ENCODE assay signal across 8 cellular contexts in genomic region chr3:49553690-49554634, GRCh38. TPM values are rescaled to one million over a fixed set of nuclear protein-coding genes. Genes with fewer than 3 reads are reported as not detected.
DNase-seq lines count a peak whose midpoint lies in the region; ATAC-seq and TF ChIP-seq lines count a peak whose summit lies in the region.

Gene BSN (plus strand): TSS chr3:49554477. CDS start chr3:49554603, 126 bp downstream.

- peak within 1 kb of the TSS; percentile 52 for H3K14ac ChIP-seq in trophoblast cell (ENCODE audit: low read length)

- no peaks in the 10 kb centered on the region for H3F3A ChIP-seq in SU-DHL-6 (ENCODE audit: insufficient read depth)

- intact Hi-C loops in Right ventricle myocardium superior (cut with DNase I) (no loop called here), tibial artery (cut with DNase I; ENCODE audit: low total_unique reads) (no loop called here)

- H3K4me1 ChIP-seq in trophoblast cell (ENCODE audit: control insufficient read depth in 1 of 2, insufficient read depth in 2 of 2, low read length in 2 of 2) (peaks cover 8 to 10% of the 10 kb centered on the region in 2 experiments), tibial artery (peaks cover 3 to 19% (median 17%) of the 10 kb centered on the region in 4 donors)

- H2BK5ac ChIP-seq in trophoblast cell (ENCODE audit: low read depth, low read length, poor library complexity): peak within 1 kb of the TSS; percentile 28

- no peak for TF ChIP-seq CTCF in SU-DHL-6 (IDR thresholded peaks at IDR 0.05; ENCODE audit: insufficient read depth, low read length, poor library complexity, severe bottlenecking)
- no peak for TF ChIP-seq CTCF in tibial artery (IDR thresholded peaks at IDR 0.05)

- peaks cover 7% of the 10 kb centered on the region for H3K79me1 ChIP-seq in trophoblast cell (ENCODE audit: low read length)

- H3K36me3 ChIP-seq in SU-DHL-6 (ENCODE audit: low read length) (no peaks in the 10 kb centered on the region), trophoblast cell (ENCODE audit: control insufficient read depth in 1 of 2, insufficient read depth in 2 of 2, low read length in 2 of 2) (no peaks in the 10 kb centered on the region), tibial artery (no peaks in the 10 kb centered on the region)

- peak within 1 kb of the TSS; percentile 9 for H3K4ac ChIP-seq in trophoblast cell (ENCODE audit: low read depth, low read length)

- H3K9ac ChIP-seq in SU-DHL-6 (ENCODE audit: low read length): peak within 1 kb of the TSS; percentile 79
- peak within 1 kb of the TSS; percentile 50 for H3K9ac ChIP-seq in trophoblast cell (ENCODE audit: low read length)

- H3K9me2 ChIP-seq in SU-DHL-6 (replicated peaks; ENCODE audit: insufficient read depth, low read length): no peaks in the 10 kb centered on the region

- no peaks in the 10 kb centered on the region for H3K9me3 ChIP-seq in SU-DHL-6 (ENCODE audit: insufficient read depth, low read length)
- H3K9me3 ChIP-seq in trophoblast cell (ENCODE audit: insufficient read depth, low read depth, low read length): no peaks in the 10 kb centered on the region
- no peaks in the 10 kb centered on the region for H3K9me3 ChIP-seq in tibial artery

- H3K23ac ChIP-seq in trophoblast cell (ENCODE audit: low read length): no peak within 1 kb of the TSS

- H4K12ac ChIP-seq in trophoblast cell (ENCODE audit: low read depth, low read length): peak within 1 kb of the TSS; percentile 65

- H3K4me2 ChIP-seq in SU-DHL-6 (ENCODE audit: low read depth, low read length, poor library complexity, severe bottlenecking): peak within 1 kb of the TSS; percentile 76
- H3K4me2 ChIP-seq in trophoblast cell (ENCODE audit: low read length): peak within 1 kb of the TSS; percentile 85

- ATAC-seq in HG02610 (IDR thresholded peaks at IDR 0.05; ENCODE audit: unreplicated experiment): peak; percentile 67
- peak; percentile 98 for ATAC-seq in Right ventricle myocardium superior (ENCODE audit: poor library complexity)

- H2BK12ac ChIP-seq in trophoblast cell (ENCODE audit: low read length): no peak within 1 kb of the TSS

- peak within 1 kb of the TSS; percentile 6 for H2BK120ac ChIP-seq in trophoblast cell (ENCODE audit: insufficient read depth, low read length, poor library complexity)

- peak within 1 kb of the TSS; percentile 55 for H3K18ac ChIP-seq in trophoblast cell (ENCODE audit: low read length)

- no peak within 1 kb of the TSS for H2AK5ac ChIP-seq in trophoblast cell (ENCODE audit: low read length)

- H3K27me3 ChIP-seq in SU-DHL-6 (ENCODE audit: low read length) (no peaks in the 10 kb centered on the region), trophoblast cell (ENCODE audit: insufficient read depth, low read length) (peaks cover 6% of the 10 kb centered on the region), tibial artery (no peaks in the 10 kb centered on the region)

- WGBS in trophoblast cell (ENCODE audit: extremely low coverage, insufficient coverage, insufficient read length): no CpG with 5 or more reads among the region's 77 CpGs

- H3K27ac ChIP-seq in SU-DHL-6 (ENCODE audit: low read depth, low read length) (no peak within 1 kb of the TSS), trophoblast cell (ENCODE audit: low read depth, low read length) (no peak within 1 kb of the TSS), tibial artery (peak within 1 kb of the TSS; percentile 54 to 58)

- H3K79me2 ChIP-seq in SU-DHL-6 (ENCODE audit: insufficient read depth, low read length) (no peaks in the 10 kb centered on the region), trophoblast cell (ENCODE audit: control insufficient read depth, insufficient read depth, low read length, poor library complexity) (peaks cover 3% of the 10 kb centered on the region)

- H4K20me1 ChIP-seq in SU-DHL-6 (ENCODE audit: low read depth, low read length): no peaks in the 10 kb centered on the region

- H4K91ac ChIP-seq in trophoblast cell (ENCODE audit: low read depth, low read length): peak within 1 kb of the TSS; percentile 36

- DNase-seq in NCI-H1105 (lab: John Stamatoyannopoulos, UW) (peak; percentile 75), Right ventricle myocardium superior (peak; percentile 95), trophoblast cell (peak; percentile 81 to 91), tibial artery (peak; percentile 85 to 89)
- peak; percentile 84 for DNase-seq in activated naive CD8-positive, alpha-beta T cell treated with anti-CD3 and anti-CD28 coated beads, Interleukin-2, amount 50 U/mL, for 16 hours (ENCODE audit: low read depth, low spot score)

- H2AFZ ChIP-seq in SU-DHL-6 (ENCODE audit: low read depth, low read length, severe bottlenecking): peak within 1 kb of the TSS; percentile 99
- peak within 1 kb of the TSS; percentile 94 for H2AFZ ChIP-seq in trophoblast cell (ENCODE audit: insufficient read depth, low read length, poor library complexity)

- peak within 1 kb of the TSS; percentile 54; the same call in 1 of the 2 replicates for H3K4me3 ChIP-seq in GM08714 (ENCODE audit: low read length)
- peak within 1 kb of the TSS; percentile 63 for H3K4me3 ChIP-seq in SU-DHL-6 (ENCODE audit: insufficient read depth, low read length, poor library complexity, severe bottlenecking)
- H3K4me3 ChIP-seq in trophoblast cell (ENCODE audit: low read depth, low read length): peak within 1 kb of the TSS; percentile 73
- H3K4me3 ChIP-seq in tibial artery: peak within 1 kb of the TSS; percentile 53 to 83

- peak within 1 kb of the TSS; percentile 76 for H4K8ac ChIP-seq in trophoblast cell (ENCODE audit: low read depth, low read length)

RNA-seq across cellular contexts. Expression of gene BSN, which starts in this region (rescaled TPM):
- 0.27 TPM for total RNA-seq in Right ventricle myocardium superior
- polyA plus RNA-seq in trophoblast cell (2013): 0.29 and 0.34 TPM in 2 replicates

Comparison
In these comparisons a context has a peak if more than half of its experiments do, and no peak if none do; other contexts are left out.
1. Peak in DNase-seq and ATAC-seq in Right ventricle myocardium superior; RNA of the gene not detected or under 1 TPM.
2. H3K27ac ChIP-seq: peak in tibial artery (2 of 2); none in SU-DHL-6 (single experiment) and trophoblast cell (single experiment).
3. Peak in every context shown above with its lines, with median percentiles within 50 percentile points of each other: H3K4me3 ChIP-seq and DNase-seq.